ENCODE assay signal across 8 cellular contexts in genomic region chr17:39753514-39754160, GRCh38. TPM values are rescaled to one million over a fixed set of nuclear protein-coding genes. Genes with fewer than 3 reads are reported as not detected.
DNase-seq lines count a peak whose midpoint lies in the region; ATAC-seq and TF ChIP-seq lines count a peak whose summit lies in the region.

No MANE protein-coding gene starts in this region.

- H3K36me3 ChIP-seq in ectodermal cell (ENCODE audit: control insufficient read depth, insufficient read depth, low read length) (no peaks in the 10 kb centered on the region), mesodermal cell (ENCODE audit: control insufficient read depth, insufficient read depth, low read length) (no peaks in the 10 kb centered on the region)

- peaks cover 20% of the 10 kb centered on the region for H3K4me1 Mint-ChIP-seq in type B pancreatic cell (ENCODE audit: unreplicated experiment)

- H3K27ac Mint-ChIP-seq in type B pancreatic cell: no peak overlapping the region

- no peak for TF ChIP-seq CTCF in type B pancreatic cell (conservative IDR thresholded peaks at IDR 0.05)

- H3K27ac ChIP-seq in ectodermal cell (ENCODE audit: insufficient read depth, low read depth, low read length, poor library complexity, severe bottlenecking) (no peak overlapping the region), mesodermal cell (ENCODE audit: low read depth, low read length, severe bottlenecking) (peak overlapping the region; percentile 69)

- H3K4me3 Mint-ChIP-seq in type B pancreatic cell: peak overlapping the region; percentile 75

- ATAC-seq in GM19395 (IDR thresholded peaks at IDR 0.05; ENCODE audit: unreplicated experiment) (peak; percentile 5), HG03439 (IDR thresholded peaks at IDR 0.05; ENCODE audit: unreplicated experiment) (peak; percentile 24)

- WGBS in ectodermal cell, 2 experiments: 13% methylated on average over 55 of the region's 55 CpGs
- WGBS in mesodermal cell (ENCODE audit: insufficient coverage in 2 of 2), 2 experiments: 15 to 23% methylated on average over 37 to 42 of the region's 55 CpGs

- peaks cover 13% of the 10 kb centered on the region for H3K4me1 ChIP-seq in ectodermal cell (ENCODE audit: control insufficient read depth, insufficient read depth, low read length)
- H3K4me1 ChIP-seq in mesodermal cell (ENCODE audit: control insufficient read depth, insufficient read depth, low read length, poor library complexity, severe bottlenecking): peaks cover 19% of the 10 kb centered on the region

- H3K9me3 ChIP-seq in ectodermal cell (ENCODE audit: control insufficient read depth, low read length) (no peaks in the 10 kb centered on the region), mesodermal cell (ENCODE audit: control insufficient read depth, low read length) (no peaks in the 10 kb centered on the region)

- DNase-seq in NCI-H1436 (lab: John Stamatoyannopoulos, UW): peak; percentile 69
- no peak for DNase-seq in NCI-H1436 treated with DMSO at 0.1 percent for 48 hours (lab: John Stamatoyannopoulos, UW)
- peak; percentile 52 for DNase-seq in T follicular helper cell (ENCODE audit: low read depth)
- DNase-seq in type B pancreatic cell (ENCODE audit: extremely low spot score, unreplicated experiment): no peak

- peaks cover 29% of the 10 kb centered on the region for H3K27me3 ChIP-seq in ectodermal cell (ENCODE audit: control insufficient read depth, insufficient read depth, low read length, poor library complexity, severe bottlenecking)

- H3K4me3 ChIP-seq in ectodermal cell (ENCODE audit: insufficient read depth, low read depth, low read length): peak overlapping the region; percentile 53
- H3K4me3 ChIP-seq in mesodermal cell (ENCODE audit: extremely low read depth, insufficient read depth, low read length, poor library complexity, severe bottlenecking): peak overlapping the region; percentile 48

- no peaks in the 10 kb centered on the region for H3K9me3 Mint-ChIP-seq in type B pancreatic cell

- H3K36me3 Mint-ChIP-seq in type B pancreatic cell: no peaks in the 10 kb centered on the region

- peaks cover 24% of the 10 kb centered on the region for H3K27me3 Mint-ChIP-seq in type B pancreatic cell

RNA-seq across cellular contexts. Expression of gene GRB7, which starts 15.9 kb away (rescaled TPM):
- polyA plus RNA-seq in ectodermal cell (2013, experiment 1 of 4): 4.0 TPM
- polyA plus RNA-seq in ectodermal cell (2013, experiment 2 of 4): 2.9 TPM
- 2.5 TPM for polyA plus RNA-seq in ectodermal cell (2013, experiment 3 of 4)
- 2.6 TPM for polyA plus RNA-seq in ectodermal cell (2013, experiment 4 of 4)
- 2.1 TPM for polyA plus RNA-seq in mesodermal cell (2013, experiment 1 of 2)
- 1.8 TPM for polyA plus RNA-seq in mesodermal cell (2013, experiment 2 of 2)
- 31.8 and 73.9 TPM in 2 replicates for total RNA-seq in type B pancreatic cell (ENCODE audit: low replicate concordance)

RNA-seq across cellular contexts. Expression of gene MIEN1, which starts 23.3 kb away (rescaled TPM):
- 45.5 TPM for polyA plus RNA-seq in ectodermal cell (2013, experiment 1 of 4)
- polyA plus RNA-seq in ectodermal cell (2013, experiment 2 of 4): 45.0 TPM
- polyA plus RNA-seq in ectodermal cell (2013, experiment 3 of 4): 45.8 TPM
- polyA plus RNA-seq in ectodermal cell (2013, experiment 4 of 4): 50.9 TPM
- polyA plus RNA-seq in mesodermal cell (2013, experiment 1 of 2): 50.0 TPM
- 44.1 TPM for polyA plus RNA-seq in mesodermal cell (2013, experiment 2 of 2)
- total RNA-seq in type B pancreatic cell (ENCODE audit: low replicate concordance): 39.8 and 67.2 TPM in 2 replicates

RNA-seq across cellular contexts. Expression of gene ERBB2, which starts 53.8 kb away (rescaled TPM):
- 92.9 TPM for polyA plus RNA-seq in ectodermal cell (2013, experiment 1 of 4)
- polyA plus RNA-seq in ectodermal cell (2013, experiment 2 of 4): 108 TPM
- 76.4 TPM for polyA plus RNA-seq in ectodermal cell (2013, experiment 3 of 4)
- polyA plus RNA-seq in ectodermal cell (2013, experiment 4 of 4): 82.8 TPM
- 44.8 TPM for polyA plus RNA-seq in mesodermal cell (2013, experiment 1 of 2)
- polyA plus RNA-seq in mesodermal cell (2013, experiment 2 of 2): 46.1 TPM
- total RNA-seq in type B pancreatic cell (ENCODE audit: low replicate concordance): 123 and 230 TPM in 2 replicates

Comparison
In these comparisons a context has a peak if more than half of its experiments do, and no peak if none do; other contexts are left out.
1. DNase-seq: peak in NCI-H1436 (single experiment) and T follicular helper cell (single experiment); none in NCI-H1436 treated with DMSO at 0.1 percent for 48 hours (single experiment) and type B pancreatic cell (single experiment).